ENCODE assay signal across 8 cellular contexts in the genomic region with DNA sequence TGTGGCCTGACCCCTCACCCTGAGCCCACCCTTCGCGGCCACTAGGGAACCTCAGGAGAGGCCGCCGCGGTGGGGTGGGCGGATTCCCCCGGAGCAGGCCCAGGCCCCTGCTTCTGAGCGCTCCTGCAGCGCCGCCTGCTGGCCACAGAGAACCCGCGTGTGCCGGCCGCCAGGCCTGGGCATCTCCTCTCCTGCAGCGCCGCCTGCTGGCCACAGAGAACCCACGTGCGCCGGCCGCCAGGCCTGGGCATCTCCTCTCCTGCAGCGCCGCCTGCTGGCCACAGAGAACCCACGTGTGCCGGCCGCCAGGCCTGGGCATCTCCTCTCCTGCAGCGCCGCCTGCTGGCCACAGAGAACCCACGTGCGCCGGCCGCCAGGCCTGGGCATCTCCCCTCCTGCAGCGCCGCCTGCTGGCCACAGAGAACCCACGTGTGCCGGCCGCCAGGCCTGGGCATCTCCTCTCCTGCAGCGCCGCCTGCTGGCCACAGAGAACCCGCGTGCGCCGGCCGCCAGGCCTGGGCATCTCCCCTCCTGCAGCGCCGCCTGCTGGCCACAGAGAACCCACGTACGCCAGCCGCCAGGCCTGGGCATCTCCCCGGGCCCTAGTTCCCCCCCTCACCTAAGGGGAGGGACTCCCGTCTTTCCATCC.
A peak's percentile ranks its signal among the peaks of the same experiment; 100 is the strongest.
DNase-seq lines count a peak whose midpoint lies in the region; ATAC-seq and TF ChIP-seq lines count a peak whose summit lies in the region.
"Not testable (repeated sequence)": the region's sequence is repeated elsewhere in the genome, so short reads cannot be mapped to it uniquely, and the experiment has no call there.

No MANE protein-coding gene starts in this region.

- not testable (repeated sequence) for H3K4me3 Mint-ChIP-seq in HFFc6; activated CD4-positive, alpha-beta memory T cell treated with anti-CD3 and anti-CD28 coated beads, Interleukin-2, amount 10 ng/mL, durations not matched to agents 7 days and 5 days
- H3K4me3 Mint-ChIP-seq in naive thymus-derived CD8-positive, alpha-beta T cell, result peak overlapping the region in 1 of 10 donors; percentile 31

- TF ChIP-seq CTCF in HFFc6 (IDR thresholded peaks at IDR 0.05) (peak; percentile 84), astrocyte of the spinal cord (IDR thresholded peaks at IDR 0.05; ENCODE audit: low read depth, low read length) (peak; percentile 35)

- not testable (repeated sequence) for H4K20me1 ChIP-seq in BLaER1 treated with 17β-estradiol and CSF1 and Interleukin-3, amounts not matched to agents 10 nM and 100 nM

- peaks cover 42% of the 10 kb centered on the region for H3K4me1 Mint-ChIP-seq in HFFc6 (ENCODE audit: low read depth)
- peaks cover 38% of the 10 kb centered on the region for H3K4me1 Mint-ChIP-seq in activated CD4-positive, alpha-beta memory T cell treated with anti-CD3 and anti-CD28 coated beads, Interleukin-2, amount 10 ng/mL, durations not matched to agents 7 days and 5 days
- peaks cover 8 to 38% (median 14%) of the 10 kb centered on the region in 4 donors for H3K4me1 Mint-ChIP-seq in naive thymus-derived CD8-positive, alpha-beta T cell

- H3K4me2 ChIP-seq in BLaER1 treated with 17β-estradiol and CSF1 and Interleukin-3, amounts not matched to agents 10 nM and 100 nM, result peak overlapping the region; percentile 56 to 100 (median 96); a peak in 16 of 22 replicates

- not testable (repeated sequence) for H3K4me3 ChIP-seq in BLaER1 treated with 17β-estradiol and CSF1 and Interleukin-3, amounts not matched to agents 10 nM and 100 nM; astrocyte of the spinal cord (ENCODE audit: low read depth, low read length)

- H3K9me3 Mint-ChIP-seq in HFFc6; activated CD4-positive, alpha-beta memory T cell treated with anti-CD3 and anti-CD28 coated beads, Interleukin-2, amount 10 ng/mL, durations not matched to agents 7 days and 5 days; naive thymus-derived CD8-positive, alpha-beta T cell: not testable (repeated sequence)

- H3K27ac Mint-ChIP-seq in HFFc6; activated CD4-positive, alpha-beta memory T cell treated with anti-CD3 and anti-CD28 coated beads, Interleukin-2, amount 10 ng/mL, durations not matched to agents 7 days and 5 days: not testable (repeated sequence)
- H3K27ac Mint-ChIP-seq in naive thymus-derived CD8-positive, alpha-beta T cell, result peak overlapping the region in 3 of 10 donors; percentile 26 to 40 (median 28)

- not testable (repeated sequence) for ATAC-seq in naive thymus-derived CD8-positive, alpha-beta T cell

- H3K27me3 ChIP-seq in BLaER1 treated with 17β-estradiol and CSF1 and Interleukin-3, amounts not matched to agents 10 nM and 100 nM, result not testable (repeated sequence)

- H3K27me3 Mint-ChIP-seq in HFFc6 (ENCODE audit: insufficient read depth); activated CD4-positive, alpha-beta memory T cell treated with anti-CD3 and anti-CD28 coated beads, Interleukin-2, amount 10 ng/mL, durations not matched to agents 7 days and 5 days; naive thymus-derived CD8-positive, alpha-beta T cell: not testable (repeated sequence)

- not testable (repeated sequence) for H3K36me3 Mint-ChIP-seq in HFFc6 (ENCODE audit: low read depth); activated CD4-positive, alpha-beta memory T cell treated with anti-CD3 and anti-CD28 coated beads, Interleukin-2, amount 10 ng/mL, durations not matched to agents 7 days and 5 days (ENCODE audit: low read depth); naive thymus-derived CD8-positive, alpha-beta T cell

- DNase-seq in HFFc6; astrocyte of the spinal cord (ENCODE audit: low read depth, low spot score): not testable (repeated sequence)
- DNase-seq in RPMI8226 (peak; percentile 70), head of caudate nucleus (peak in 22 of 42 donors; percentile 1 to 79 (median 34))
- DNase-seq in activated CD4-positive, alpha-beta memory T cell treated with anti-CD3 and anti-CD28 coated beads, Interleukin-2, amount 10 ng/mL, durations not matched to agents 7 days and 5 days, result peak; percentile 77
- DNase-seq in naive thymus-derived CD8-positive, alpha-beta T cell, result peak; percentile 32 to 79 (median 66)
- DNase-seq in stimulated activated CD4-positive, alpha-beta T cell treated with anti-CD3 and anti-CD28 coated beads, TNF-alpha, amount 100 ng/mL, for 1 hour (ENCODE audit: low read depth in 3 of 3, low spot score in 1 of 3), result peak in 2 of 3 donors; percentile 8 to 53

- CTCF ChIA-PET in activated CD4-positive, alpha-beta memory T cell treated with anti-CD3 and anti-CD28 coated beads, Interleukin-2, amount 10 ng/mL, durations not matched to agents 7 days and 5 days (lab: Charles Lee), result not testable (repeated sequence)

- not testable (repeated sequence) for H3K36me3 ChIP-seq in BLaER1 treated with 17β-estradiol and CSF1 and Interleukin-3, amounts not matched to agents 10 nM and 100 nM

- intact Hi-C loops in head of caudate nucleus (cut with DNase I), result not testable (repeated sequence)

- not testable (repeated sequence) for H3K9me3 ChIP-seq in BLaER1 treated with 17β-estradiol and CSF1 and Interleukin-3, amounts not matched to agents 10 nM and 100 nM (replicated peaks in 1 of 11)

- POLR2A ChIA-PET in activated CD4-positive, alpha-beta memory T cell treated with anti-CD3 and anti-CD28 coated beads, Interleukin-2, amount 10 ng/mL, durations not matched to agents 7 days and 5 days (lab: Charles Lee); naive thymus-derived CD8-positive, alpha-beta T cell (lab: Charles Lee): not testable (repeated sequence)

- peak overlapping the region in 1 of 11 experiments; percentile 83; a peak in 2 of 22 replicates for H3K9ac ChIP-seq in BLaER1 treated with 17β-estradiol and CSF1 and Interleukin-3, amounts not matched to agents 10 nM and 100 nM

- in situ Hi-C loops in astrocyte of the spinal cord (cut with HindIII; ENCODE audit: low sequenced_read_pairs), result not testable (repeated sequence)

- H3K4me1 ChIP-seq in BLaER1 treated with 17β-estradiol and CSF1 and Interleukin-3, amounts not matched to agents 10 nM and 100 nM, result peaks cover 57 to 63% (median 61%) of the 10 kb centered on the region in 10 experiments

- H3K27ac ChIP-seq in BLaER1 treated with 17β-estradiol and CSF1 and Interleukin-3, amounts not matched to agents 10 nM and 100 nM, result peak overlapping the region in 5 of 11 experiments; percentile 39 to 100 (median 98); a peak in 6 of 22 replicates
